Comparison of ENCODE assay signal across 8 cellular contexts in genomic region chr3:55160241-55160877, GRCh38.
DNase-seq lines count a peak whose midpoint lies in the region; ATAC-seq and TF ChIP-seq lines count a peak whose summit lies in the region.

No MANE protein-coding gene starts in this region.

- dilution Hi-C loops in mammary epithelial cell (cut with HindIII; ENCODE audit: low sequenced_read_pairs), result loop anchor here (5.0 kb wide), 1 partner anchor 48 kb away; no protein-coding TSS in a partner anchor

- H3K27me3 ChIP-seq in mammary epithelial cell (ENCODE audit: insufficient read depth, low read length), result no peaks in the 10 kb centered on the region
- no peaks in the 10 kb centered on the region for H3K27me3 ChIP-seq in prostate gland (replicated peaks; ENCODE audit: insufficient read depth)

- intact Hi-C loops in mammary epithelial cell (cut with micrococcal nuclease) (no loop called here), prostate gland (cut with DNase I) (loop anchor here (10.0 kb wide), 1 partner anchor 206 kb away; no protein-coding TSS in a partner anchor)

- WGBS in mammary epithelial cell (ENCODE audit: low coverage, missing lambda C conversion rate), result 82% methylated on average over 10 of the region's 12 CpGs
- 57% methylated on average over 12 of the region's 12 CpGs for WGBS in prostate gland

- BruUV-seq in mammary epithelial cell (replicated peaks; lab: Mats Ljungman, UMichigan), result no TSS peak

- H4K20me1 ChIP-seq in mammary epithelial cell (ENCODE audit: insufficient read depth, low read length), result no peaks in the 10 kb centered on the region

- DNase-seq in mammary epithelial cell, result peak; percentile 14
- peak; percentile 28 for DNase-seq in pons (ENCODE audit: low spot score)
- no peak for DNase-seq in KG1 (lab: John Stamatoyannopoulos, UW)
- no peak for DNase-seq in prostate gland (ENCODE audit: low spot score)
- no peak for DNase-seq in effector CD4-positive, alpha-beta T cell

- ATAC-seq in GM18870 (IDR thresholded peaks at IDR 0.05; ENCODE audit: unreplicated experiment) (peak; percentile 86), HG03378 (IDR thresholded peaks at IDR 0.05; ENCODE audit: unreplicated experiment) (peak; percentile 80)
- ATAC-seq in activated T-helper 17 cell treated with anti-CD3 and anti-CD28 coated beads, Interleukin-2, amount 50 U/mL, for 72 hours (replicated peaks), result no peak

- no peak overlapping the region for H3K9ac ChIP-seq in mammary epithelial cell (ENCODE audit: insufficient read depth, low read length)

- TF ChIP-seq CTCF in mammary epithelial cell (conservative IDR thresholded peaks at IDR 0.05 in 1 of 2, IDR thresholded peaks at IDR 0.05 in 1 of 2; ENCODE audit: extremely low read depth in 1 of 2, insufficient read depth in 1 of 2, low read depth in 1 of 2, low read length in 2 of 2) (no peak), prostate gland (IDR thresholded peaks at IDR 0.05) (no peak)

- H3K36me3 Mint-ChIP-seq in activated T-helper 17 cell treated with anti-CD3 and anti-CD28 coated beads, Interleukin-2, amount 50 U/mL, for 72 hours (ENCODE audit: low read depth), result no peaks in the 10 kb centered on the region

- no peaks in the 10 kb centered on the region for H3K9me3 ChIP-seq in mammary epithelial cell (replicated peaks; ENCODE audit: insufficient read depth, low read length)
- no peaks in the 10 kb centered on the region for H3K9me3 ChIP-seq in prostate gland

- peaks cover 14% of the 10 kb centered on the region for H3K9me3 Mint-ChIP-seq in activated T-helper 17 cell treated with anti-CD3 and anti-CD28 coated beads, Interleukin-2, amount 50 U/mL, for 72 hours

- in situ Hi-C loops in mammary epithelial cell (cut with MboI; ENCODE audit: low sequenced_read_pairs in 2 of 2), result no loop called here

- H3K4me2 ChIP-seq in mammary epithelial cell (ENCODE audit: insufficient read depth, low read depth, low read length), result no peak overlapping the region

- H3K4me3 Mint-ChIP-seq in activated T-helper 17 cell treated with anti-CD3 and anti-CD28 coated beads, Interleukin-2, amount 50 U/mL, for 72 hours, result no peak overlapping the region

- TF ChIP-seq POLR2A in prostate gland (IDR thresholded peaks at IDR 0.05), result no peak

- H3K4me1 ChIP-seq in mammary epithelial cell (ENCODE audit: insufficient read depth, low read length) (no peaks in the 10 kb centered on the region), prostate gland (replicated peaks) (no peaks in the 10 kb centered on the region)

- H3K27ac ChIP-seq in mammary epithelial cell (ENCODE audit: insufficient read depth, low read depth, low read length) (no peak overlapping the region), prostate gland (no peak overlapping the region)

- no peak overlapping the region for H3K4me3 ChIP-seq in mammary epithelial cell (replicated peaks in 1 of 3; ENCODE audit: insufficient read depth in 1 of 3, low read depth in 2 of 3, low read length in 3 of 3)
- H3K4me3 ChIP-seq in prostate gland, result no peak overlapping the region

- no peak overlapping the region for H3K27ac Mint-ChIP-seq in activated T-helper 17 cell treated with anti-CD3 and anti-CD28 coated beads, Interleukin-2, amount 50 U/mL, for 72 hours

- CTCF ChIA-PET in mammary epithelial cell (lab: Charles Lee; ENCODE audit: low non-redundant PET), result no interaction called here

- H3K4me1 Mint-ChIP-seq in activated T-helper 17 cell treated with anti-CD3 and anti-CD28 coated beads, Interleukin-2, amount 50 U/mL, for 72 hours, result no peaks in the 10 kb centered on the region

- H3K36me3 ChIP-seq in mammary epithelial cell (ENCODE audit: insufficient read depth, low read length) (no peaks in the 10 kb centered on the region), prostate gland (no peaks in the 10 kb centered on the region)

- no peaks in the 10 kb centered on the region for H3K27me3 Mint-ChIP-seq in activated T-helper 17 cell treated with anti-CD3 and anti-CD28 coated beads, Interleukin-2, amount 50 U/mL, for 72 hours

- no peak overlapping the region for H2AFZ ChIP-seq in mammary epithelial cell (ENCODE audit: low read depth, low read length)

- H3K79me2 ChIP-seq in mammary epithelial cell (ENCODE audit: insufficient read depth, low read length), result no peaks in the 10 kb centered on the region

Comparison
In these comparisons a context has a peak if more than half of its experiments do, and no peak if none do; other contexts are left out.
1. DNase-seq: peak in mammary epithelial cell (single experiment) and pons (single experiment); none in KG1 (single experiment), prostate gland (single experiment) and effector CD4-positive, alpha-beta T cell (single experiment).